2 cellular contexts compared by ENCODE assay signal in the genomic region with DNA sequence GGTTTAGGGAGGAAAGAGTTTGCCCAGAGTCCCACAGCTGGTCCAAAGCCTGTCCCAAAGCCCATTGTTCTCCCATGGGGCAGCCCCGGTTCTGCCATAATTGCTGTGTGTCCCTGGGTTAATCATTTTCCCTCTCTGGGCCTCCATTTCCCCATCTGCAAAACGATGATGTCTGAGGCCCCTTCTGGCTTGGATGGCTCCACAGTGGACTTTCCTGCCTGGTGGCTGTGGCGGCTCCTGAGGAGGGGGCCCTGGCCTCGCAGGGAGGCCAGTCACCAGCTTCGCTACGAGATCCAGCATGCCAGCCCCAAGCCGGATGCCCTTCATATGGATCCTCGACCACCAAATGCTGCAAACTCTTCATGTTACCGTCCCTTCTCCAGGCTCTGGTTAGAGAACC.
TF ChIP-seq lines count a peak whose summit lies in the region.

No MANE protein-coding gene starts in this region.

TF ChIP-seq in HepG2, 621 proteins besides CTCF, POLR2A, EP300 and RAD21:
- TF ChIP-seq ZMYM3 (CRISPR knock-in tag; IDR thresholded peaks at IDR 0.05) (peak; percentile 41), ZNF768 (CRISPR knock-in tag; IDR thresholded peaks at IDR 0.05) (peak; percentile 96), DMAP1 (CRISPR knock-in tag; IDR thresholded peaks at IDR 0.05) (no peak), NRL (CRISPR knock-in tag; IDR thresholded peaks at IDR 0.05; ENCODE audit: borderline replicate concordance) (no peak)
- TF ChIP-seq, protein P1, sequence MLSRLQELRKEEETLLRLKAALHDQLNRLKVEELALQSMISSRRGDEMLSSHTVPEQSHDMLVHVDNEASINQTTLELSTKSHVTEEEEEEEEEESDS (CRISPR knock-in tag; IDR thresholded peaks at IDR 0.05; ENCODE audit: borderline replicate concordance), result no peak
TF ChIP-seq in HepG2: peak in this region for 2.

TF ChIP-seq in K562, 482 proteins besides CTCF, POLR2A, EP300 and RAD21:
- TF ChIP-seq, protein P2, sequence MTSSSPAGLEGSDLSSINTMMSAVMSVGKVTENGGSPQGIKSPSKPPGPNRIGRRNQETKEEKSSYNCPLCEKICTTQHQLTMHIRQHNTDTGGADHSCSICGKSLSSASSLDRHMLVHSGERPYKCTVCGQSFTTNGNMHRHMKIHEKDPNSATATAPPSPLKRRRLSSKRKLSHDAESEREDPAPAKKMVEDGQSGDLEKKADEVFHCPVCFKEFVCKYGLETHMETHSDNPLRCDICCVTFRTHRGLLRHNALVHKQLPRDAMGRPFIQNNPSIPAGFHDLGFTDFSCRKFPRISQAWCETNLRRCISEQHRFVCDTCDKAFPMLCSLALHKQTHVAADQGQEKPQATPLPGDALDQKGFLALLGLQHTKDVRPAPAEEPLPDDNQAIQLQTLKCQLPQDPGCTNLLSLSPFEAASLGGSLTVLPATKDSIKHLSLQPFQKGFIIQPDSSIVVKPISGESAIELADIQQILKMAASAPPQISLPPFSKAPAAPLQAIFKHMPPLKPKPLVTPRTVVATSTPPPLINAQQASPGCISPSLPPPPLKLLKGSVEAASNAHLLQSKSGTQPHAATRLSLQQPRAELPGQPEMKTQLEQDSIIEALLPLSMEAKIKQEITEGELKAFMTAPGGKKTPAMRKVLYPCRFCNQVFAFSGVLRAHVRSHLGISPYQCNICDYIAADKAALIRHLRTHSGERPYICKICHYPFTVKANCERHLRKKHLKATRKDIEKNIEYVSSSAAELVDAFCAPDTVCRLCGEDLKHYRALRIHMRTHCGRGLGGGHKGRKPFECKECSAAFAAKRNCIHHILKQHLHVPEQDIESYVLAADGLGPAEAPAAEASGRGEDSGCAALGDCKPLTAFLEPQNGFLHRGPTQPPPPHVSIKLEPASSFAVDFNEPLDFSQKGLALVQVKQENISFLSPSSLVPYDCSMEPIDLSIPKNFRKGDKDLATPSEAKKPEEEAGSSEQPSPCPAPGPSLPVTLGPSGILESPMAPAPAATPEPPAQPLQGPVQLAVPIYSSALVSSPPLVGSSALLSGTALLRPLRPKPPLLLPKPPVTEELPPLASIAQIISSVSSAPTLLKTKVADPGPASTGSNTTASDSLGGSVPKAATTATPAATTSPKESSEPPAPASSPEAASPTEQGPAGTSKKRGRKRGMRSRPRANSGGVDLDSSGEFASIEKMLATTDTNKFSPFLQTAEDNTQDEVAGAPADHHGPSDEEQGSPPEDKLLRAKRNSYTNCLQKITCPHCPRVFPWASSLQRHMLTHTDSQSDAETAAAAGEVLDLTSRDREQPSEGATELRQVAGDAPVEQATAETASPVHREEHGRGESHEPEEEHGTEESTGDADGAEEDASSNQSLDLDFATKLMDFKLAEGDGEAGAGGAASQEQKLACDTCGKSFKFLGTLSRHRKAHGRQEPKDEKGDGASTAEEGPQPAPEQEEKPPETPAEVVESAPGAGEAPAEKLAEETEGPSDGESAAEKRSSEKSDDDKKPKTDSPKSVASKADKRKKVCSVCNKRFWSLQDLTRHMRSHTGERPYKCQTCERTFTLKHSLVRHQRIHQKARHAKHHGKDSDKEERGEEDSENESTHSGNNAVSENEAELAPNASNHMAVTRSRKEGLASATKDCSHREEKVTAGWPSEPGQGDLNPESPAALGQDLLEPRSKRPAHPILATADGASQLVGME (CRISPR knock-in tag; IDR thresholded peaks at IDR 0.05), result no peak
- no peak for TF ChIP-seq ZNF24 (IDR thresholded peaks at IDR 0.05)
- no peak for TF ChIP-seq TCFL5 (CRISPR knock-in tag; conservative IDR thresholded peaks at IDR 0.05)
- TF ChIP-seq, protein P3, sequence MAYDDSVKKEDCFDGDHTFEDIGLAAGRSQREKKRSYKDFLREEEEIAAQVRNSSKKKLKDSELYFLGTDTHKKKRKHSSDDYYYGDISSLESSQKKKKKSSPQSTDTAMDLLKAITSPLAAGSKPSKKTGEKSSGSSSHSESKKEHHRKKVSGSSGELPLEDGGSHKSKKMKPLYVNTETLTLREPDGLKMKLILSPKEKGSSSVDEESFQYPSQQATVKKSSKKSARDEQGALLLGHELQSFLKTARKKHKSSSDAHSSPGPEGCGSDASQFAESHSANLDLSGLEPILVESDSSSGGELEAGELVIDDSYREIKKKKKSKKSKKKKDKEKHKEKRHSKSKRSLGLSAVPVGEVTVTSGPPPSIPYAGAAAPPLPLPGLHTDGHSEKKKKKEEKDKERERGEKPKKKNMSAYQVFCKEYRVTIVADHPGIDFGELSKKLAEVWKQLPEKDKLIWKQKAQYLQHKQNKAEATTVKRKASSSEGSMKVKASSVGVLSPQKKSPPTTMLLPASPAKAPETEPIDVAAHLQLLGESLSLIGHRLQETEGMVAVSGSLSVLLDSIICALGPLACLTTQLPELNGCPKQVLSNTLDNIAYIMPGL (CRISPR knock-in tag; IDR thresholded peaks at IDR 0.05), result no peak
- TF ChIP-seq, protein P4, sequence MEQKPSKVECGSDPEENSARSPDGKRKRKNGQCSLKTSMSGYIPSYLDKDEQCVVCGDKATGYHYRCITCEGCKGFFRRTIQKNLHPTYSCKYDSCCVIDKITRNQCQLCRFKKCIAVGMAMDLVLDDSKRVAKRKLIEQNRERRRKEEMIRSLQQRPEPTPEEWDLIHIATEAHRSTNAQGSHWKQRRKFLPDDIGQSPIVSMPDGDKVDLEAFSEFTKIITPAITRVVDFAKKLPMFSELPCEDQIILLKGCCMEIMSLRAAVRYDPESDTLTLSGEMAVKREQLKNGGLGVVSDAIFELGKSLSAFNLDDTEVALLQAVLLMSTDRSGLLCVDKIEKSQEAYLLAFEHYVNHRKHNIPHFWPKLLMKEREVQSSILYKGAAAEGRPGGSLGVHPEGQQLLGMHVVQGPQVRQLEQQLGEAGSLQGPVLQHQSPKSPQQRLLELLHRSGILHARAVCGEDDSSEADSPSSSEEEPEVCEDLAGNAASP (IDR thresholded peaks at IDR 0.05), result no peak
- TF ChIP-seq BRD4 (IDR thresholded peaks at IDR 0.05), result no peak
- peak; percentile 8 for TF ChIP-seq ZFP36 (IDR thresholded peaks at IDR 0.05; ENCODE audit: low read depth, low read length, partially characterized antibody)
